Comparison of ENCODE assay signal across 8 cellular contexts in genomic region chr10:7471720-7472367, GRCh38.
DNase-seq lines count a peak whose midpoint lies in the region; ATAC-seq, FAIRE-seq and TF ChIP-seq lines count a peak whose summit lies in the region.

No MANE protein-coding gene starts in this region.

- peaks cover 3% of the 10 kb centered on the region for H3K9me3 Mint-ChIP-seq in endodermal cell

- TF ChIP-seq CTCF in endodermal cell (conservative IDR thresholded peaks at IDR 0.05): no peak

- H3K9ac ChIP-seq in endodermal cell (ENCODE audit: extremely low read depth, low read length, poor library complexity, severe bottlenecking): no peak overlapping the region

- H3K27me3 ChIP-seq in endodermal cell (ENCODE audit: control insufficient read depth, insufficient read depth, low read length, poor library complexity, severe bottlenecking): peaks cover 36% of the 10 kb centered on the region

- H3K27ac ChIP-seq in endodermal cell (ENCODE audit: low read depth, low read length): no peak overlapping the region

- no peak overlapping the region for H3K4me3 Mint-ChIP-seq in endodermal cell

- H3K9me3 ChIP-seq in endodermal cell (ENCODE audit: control insufficient read depth, low read length): no peaks in the 10 kb centered on the region

- ATAC-seq in GM21447 (IDR thresholded peaks at IDR 0.05; ENCODE audit: unreplicated experiment) (peak; percentile 87), HG03565 (IDR thresholded peaks at IDR 0.05; ENCODE audit: unreplicated experiment) (peak; percentile 75)

- H3K27ac Mint-ChIP-seq in endodermal cell: no peak overlapping the region

- DNase-seq in GM18507 (ENCODE audit: extremely low spot score, insufficient read length, low read depth): peak; percentile 63
- no peak for DNase-seq in endodermal cell
- DNase-seq in stimulated activated CD4-positive, alpha-beta T cell treated with anti-CD3 and anti-CD28 coated beads, Interleukin-4, amount 100 ng/mL, for 24 hours: no peak
- DNase-seq in SKM-1 treated with dmso at 0.1 percent for 144 hours (lab: John Stamatoyannopoulos, UW; ENCODE audit: unreplicated experiment): no peak
- no peak for DNase-seq in iPS-NIHi7 (ENCODE audit: extremely low spot score)
- DNase-seq in NCI-H146 treated with DMSO at 0.1 percent for 48 hours (lab: John Stamatoyannopoulos, UW; ENCODE audit: unreplicated experiment): no peak

- peak; percentile 100 for FAIRE-seq in GM18507 (lab: Jason Lieb, UNC)

- no peaks in the 10 kb centered on the region for H3K36me3 ChIP-seq in endodermal cell (ENCODE audit: control insufficient read depth, insufficient read depth, low read length)

- no peaks in the 10 kb centered on the region for H3K36me3 Mint-ChIP-seq in endodermal cell (ENCODE audit: low read depth)

- H3K4me1 Mint-ChIP-seq in endodermal cell: peaks cover 25% of the 10 kb centered on the region

- peaks cover 30% of the 10 kb centered on the region for H3K27me3 Mint-ChIP-seq in endodermal cell (ENCODE audit: insufficient read depth)

- H3K4me3 ChIP-seq in endodermal cell (ENCODE audit: low read length): peak overlapping the region; percentile 58

- 87 to 94% methylated on average over 3 to 9 of the region's 9 CpGs for WGBS in endodermal cell (ENCODE audit: insufficient coverage in 1 of 2, insufficient read length in 1 of 2), 2 experiments

- peaks cover 7% of the 10 kb centered on the region for H3K4me1 ChIP-seq in endodermal cell (ENCODE audit: control insufficient read depth, insufficient read depth, low read length)
